Comparison of ENCODE assay signal across 13 cellular contexts in genomic region chr16:67923414-67924127, GRCh38. TPM values are rescaled to one million over a fixed set of nuclear protein-coding genes. Genes with fewer than 3 reads are reported as not detected.
DNase-seq lines count a peak whose midpoint lies in the region; ATAC-seq and TF ChIP-seq lines count a peak whose summit lies in the region.
"Had no signal": no experiment of that assay in that cellular context is flagged by ENCODE, and none has a peak within 500 bp of the region (broad histone marks: within the 10 kb centered on the region; RNA-seq: fewer than 3 reads in every experiment).

No MANE protein-coding gene starts in this region.

- H3K4me1 ChIP-seq in breast epithelium: peaks cover 0 to 8% of the 10 kb centered on the region in 2 donors
- no peaks in the 10 kb centered on the region for H3K4me1 ChIP-seq in mammary epithelial cell (ENCODE audit: insufficient read depth, low read length)
- peaks cover 32% of the 10 kb centered on the region for H3K4me1 ChIP-seq in cardiac muscle cell (ENCODE audit: low read depth)
- peaks cover 70% of the 10 kb centered on the region for H3K4me1 ChIP-seq in suprapubic skin

- in situ Hi-C loops in mammary epithelial cell (cut with MboI; ENCODE audit: low sequenced_read_pairs in 2 of 2): loop anchor here (10.0 to 25.0 kb wide), 3 partner anchors 109 to 249 kb away; no protein-coding TSS in a partner anchor

- H3K36me3 ChIP-seq in breast epithelium: no peaks in the 10 kb centered on the region
- peaks cover 2% of the 10 kb centered on the region for H3K36me3 ChIP-seq in mammary epithelial cell (ENCODE audit: insufficient read depth, low read length)
- peaks cover 5% of the 10 kb centered on the region for H3K36me3 ChIP-seq in cardiac muscle cell
- H3K36me3 ChIP-seq in suprapubic skin: peaks cover 12% of the 10 kb centered on the region

- CTCF ChIA-PET in mammary epithelial cell (lab: Charles Lee; ENCODE audit: low non-redundant PET): no interaction called here

- TF ChIP-seq POLR2A in breast epithelium (IDR thresholded peaks at IDR 0.05) (no peak), suprapubic skin (IDR thresholded peaks at IDR 0.05) (no peak)

- DNase-seq in breast epithelium (ENCODE audit: low spot score in 2 of 2) (peak; percentile 57 to 73), mammary epithelial cell (no peak), NCI-H345 treated with DMSO at 0.1 percent for 48 hours (lab: John Stamatoyannopoulos, UW; ENCODE audit: unreplicated experiment) (peak; percentile 51), cardiac muscle cell (ENCODE audit: low read depth in 1 of 2, low spot score in 1 of 2) (peak in 1 of 2 donors; percentile 67), suprapubic skin (ENCODE audit: low spot score in 2 of 2) (peak in 1 of 2 donors; percentile 67), GM20000 (ENCODE audit: low spot score) (no peak), RKO (ENCODE audit: low spot score) (no peak)
- DNase-seq: amniotic stem cell, hippocampal formation, mesenchymal stem cell, NCI-H2227 treated with DMSO at 0.1 percent for 48 hours, Peyer's patch had no signal

- no peak for ATAC-seq in HG02870 (IDR thresholded peaks at IDR 0.05; ENCODE audit: unreplicated experiment)

- intact Hi-C loops in breast epithelium (cut with DNase I; ENCODE audit: low total_unique reads) (loop anchor here (10.0 kb wide), 1 partner anchor 389 kb away; no protein-coding TSS in a partner anchor), mammary epithelial cell (cut with micrococcal nuclease) (no loop called here)

- no peak for TF ChIP-seq EP300 in suprapubic skin (IDR thresholded peaks at IDR 0.05)

- H3K9me3 ChIP-seq in breast epithelium: no peaks in the 10 kb centered on the region
- no peaks in the 10 kb centered on the region for H3K9me3 ChIP-seq in mammary epithelial cell (replicated peaks; ENCODE audit: insufficient read depth, low read length)
- H3K9me3 ChIP-seq in cardiac muscle cell (ENCODE audit: low read depth): no peaks in the 10 kb centered on the region
- H3K9me3 ChIP-seq in suprapubic skin: no peaks in the 10 kb centered on the region
- H3K9me3 ChIP-seq: Peyer's patch had no signal

- H4K20me1 ChIP-seq in mammary epithelial cell (ENCODE audit: insufficient read depth, low read length): no peaks in the 10 kb centered on the region

- TF ChIP-seq CTCF in breast epithelium (IDR thresholded peaks at IDR 0.05) (no peak), mammary epithelial cell (conservative IDR thresholded peaks at IDR 0.05 in 1 of 2, IDR thresholded peaks at IDR 0.05 in 1 of 2; ENCODE audit: extremely low read depth in 1 of 2, insufficient read depth in 1 of 2, low read depth in 1 of 2, low read length in 2 of 2) (no peak), cardiac muscle cell (IDR thresholded peaks at IDR 0.05; ENCODE audit: low read depth, low read length) (no peak), suprapubic skin (IDR thresholded peaks at IDR 0.05) (no peak), GM20000 (IDR thresholded peaks at IDR 0.05; ENCODE audit: extremely low read depth, missing control alignments) (no peak)

- no TSS peak for BruUV-seq in mammary epithelial cell (replicated peaks; lab: Mats Ljungman, UMichigan)

- H3K79me2 ChIP-seq in mammary epithelial cell (ENCODE audit: insufficient read depth, low read length): peaks cover 14% of the 10 kb centered on the region

- H3K4me3 ChIP-seq in breast epithelium (no peak overlapping the region), mammary epithelial cell (replicated peaks in 1 of 3; ENCODE audit: insufficient read depth in 1 of 3, low read depth in 2 of 3, low read length in 3 of 3) (no peak overlapping the region), cardiac muscle cell (no peak overlapping the region), suprapubic skin (no peak overlapping the region)
- H3K4me3 ChIP-seq: Peyer's patch had no signal

- dilution Hi-C loops in mammary epithelial cell (cut with HindIII; ENCODE audit: low sequenced_read_pairs): loop anchor here (25.0 kb wide), 1 partner anchor 139 kb away; no protein-coding TSS in a partner anchor

- H2AFZ ChIP-seq in mammary epithelial cell (ENCODE audit: low read depth, low read length): no peak overlapping the region

- H3K27ac ChIP-seq in breast epithelium (peak overlapping the region; percentile 43 to 85), mammary epithelial cell (ENCODE audit: insufficient read depth, low read depth, low read length) (no peak overlapping the region), cardiac muscle cell (peak overlapping the region; percentile 47), suprapubic skin (peak overlapping the region; percentile 60)
- H3K27ac ChIP-seq: Peyer's patch had no signal

- no peak overlapping the region for H3K9ac ChIP-seq in mammary epithelial cell (ENCODE audit: insufficient read depth, low read length)

- no peak overlapping the region for H3K4me2 ChIP-seq in mammary epithelial cell (ENCODE audit: insufficient read depth, low read depth, low read length)

- H3K27me3 ChIP-seq in breast epithelium (no peaks in the 10 kb centered on the region), mammary epithelial cell (ENCODE audit: insufficient read depth, low read length) (no peaks in the 10 kb centered on the region), cardiac muscle cell (no peaks in the 10 kb centered on the region), suprapubic skin (no peaks in the 10 kb centered on the region)
- H3K27me3 ChIP-seq: Peyer's patch had no signal

- 74% methylated on average over 10 of the region's 10 CpGs for WGBS in mammary epithelial cell (ENCODE audit: low coverage, missing lambda C conversion rate)
- WGBS in suprapubic skin: 46% methylated on average over 7 of the region's 10 CpGs

RNA-seq across cellular contexts. Expression of gene CTRL, which starts 8.1 kb away (rescaled TPM):
- total RNA-seq in breast epithelium: 1 to 10 TPM; 1.0 to 2.6 (median 1.8) TPM
- total RNA-seq in mammary epithelial cell: 1 to 10 TPM in 1 of 2 donors, under 1 TPM in 1; 0.17 to 1.2 TPM
- 0.46 TPM for polyA plus RNA-seq in mammary epithelial cell
- polyA minus RNA-seq in mammary epithelial cell: not detected
- total RNA-seq in cardiac muscle cell: 1.9 and 2.7 TPM in 2 replicates
- 10.0 and 14.8 TPM in 2 replicates for polyA plus RNA-seq in cardiac muscle cell
- total RNA-seq in suprapubic skin: 1 to 10 TPM in 3 of 4 donors, under 1 TPM in 1; 0.55 to 2.7 (median 1.8) TPM

RNA-seq across cellular contexts. Expression of gene PSMB10, which starts 13.1 kb away (rescaled TPM):
- total RNA-seq in breast epithelium (10 to 100 TPM; 32.1 to 46.2 (median 34.1) TPM), mammary epithelial cell (10 to 100 TPM in 1 of 2 donors, 1 to 10 TPM in 1; 9.2 to 23.8 TPM), cardiac muscle cell (26.7 and 35.1 TPM in 2 replicates), suprapubic skin (10 to 100 TPM; 13.5 to 31.2 (median 16.3) TPM)
- polyA plus RNA-seq in mammary epithelial cell (15.7 TPM), cardiac muscle cell (34.6 and 53.2 TPM in 2 replicates)
- polyA minus RNA-seq in mammary epithelial cell: 4.5 TPM

RNA-seq across cellular contexts. Expression of gene LCAT, which starts 20.3 kb away (rescaled TPM):
- total RNA-seq in breast epithelium: 10 to 100 TPM; 11.8 to 18.6 (median 15.4) TPM
- total RNA-seq in mammary epithelial cell: 10 to 100 TPM; 13.0 to 43.9 TPM
- 9.3 TPM for polyA plus RNA-seq in mammary epithelial cell
- polyA minus RNA-seq in mammary epithelial cell: 0.72 TPM
- 11.3 and 13.4 TPM in 2 replicates for total RNA-seq in cardiac muscle cell
- 13.8 and 18.4 TPM in 2 replicates for polyA plus RNA-seq in cardiac muscle cell
- 10 to 100 TPM; 10.6 to 61.4 (median 22.6) TPM for total RNA-seq in suprapubic skin

RNA-seq across cellular contexts. Expression of gene PSKH1, which starts 30.5 kb away (rescaled TPM):
- total RNA-seq in breast epithelium: 10 to 100 TPM; 17.3 to 20.5 (median 17.4) TPM
- 10 to 100 TPM; 11.8 to 18.4 TPM for total RNA-seq in mammary epithelial cell
- 15.3 TPM for polyA plus RNA-seq in mammary epithelial cell
- polyA minus RNA-seq in mammary epithelial cell: 28.5 TPM
- total RNA-seq in cardiac muscle cell: 31.0 and 31.6 TPM in 2 replicates
- 46.7 and 48.8 TPM in 2 replicates for polyA plus RNA-seq in cardiac muscle cell
- total RNA-seq in suprapubic skin: 10 to 100 TPM; 16.4 to 26.9 (median 24.5) TPM

RNA-seq across cellular contexts. Expression of gene NRN1L, which starts 38.9 kb away (rescaled TPM):
- 1 to 10 TPM in 2 of 3 donors, not detected in 1; 1.3 to 1.4 TPM for total RNA-seq in breast epithelium
- under 1 TPM in 1 of 2 donors, not detected in 1; 0.83 TPM for total RNA-seq in mammary epithelial cell
- polyA plus RNA-seq in mammary epithelial cell: not detected
- not detected for polyA minus RNA-seq in mammary epithelial cell
- 2.2 and 4.8 TPM in 2 replicates for total RNA-seq in cardiac muscle cell
- polyA plus RNA-seq in cardiac muscle cell: 0.32 and 0.73 TPM in 2 replicates
- 1 to 10 TPM in 3 of 4 donors, not detected in 1; 4.3 to 5.6 (median 4.7) TPM for total RNA-seq in suprapubic skin

Comparison
In these comparisons a context has a peak if more than half of its experiments do, and no peak if none do; other contexts are left out.
1. DNase-seq: peak in breast epithelium (2 of 2) and NCI-H345 treated with DMSO at 0.1 percent for 48 hours (single experiment); none in mammary epithelial cell (single experiment), GM20000 (single experiment) and RKO (single experiment).